Comparison of ENCODE assay signal across 8 cellular contexts in genomic region chr4:113979973-113980615, GRCh38. TPM values are rescaled to one million over a fixed set of nuclear protein-coding genes. Genes with fewer than 3 reads are reported as not detected.
A peak's percentile ranks its signal among the peaks of the same experiment; 100 is the strongest.
DNase-seq lines count a peak whose midpoint lies in the region; ATAC-seq and TF ChIP-seq lines count a peak whose summit lies in the region.

No MANE protein-coding gene starts in this region.

- H3K27me3 ChIP-seq in CD4-positive, CD25-positive, alpha-beta regulatory T cell (ENCODE audit: control insufficient read depth, insufficient read depth, low read length), result peaks cover 19% of the 10 kb centered on the region

- ATAC-seq in CD4-positive, CD25-positive, alpha-beta regulatory T cell (ENCODE audit: low read depth in 2 of 2), result no peak
- no peak for ATAC-seq in GM21737 (IDR thresholded peaks at IDR 0.05; ENCODE audit: unreplicated experiment)
- no peak for ATAC-seq in HG03159 (IDR thresholded peaks at IDR 0.05; ENCODE audit: unreplicated experiment)
- no peak for ATAC-seq in HG02759 (IDR thresholded peaks at IDR 0.05; ENCODE audit: unreplicated experiment)

- no peak overlapping the region for H3K27ac Mint-ChIP-seq in CD4-positive, CD25-positive, alpha-beta regulatory T cell
- H3K27ac Mint-ChIP-seq in nephron, result peak overlapping the region; percentile 78 to 90 (median 82)

- CTCF ChIA-PET in RWPE1 (lab: Yijun Ruan, JAX), result interaction anchor here (0.6 to 0.7 kb wide), 3 partner anchors 35 to 138 kb away, joined by 3 read pairs; no protein-coding TSS in a partner anchor

- H3K4me3 ChIP-seq in CD4-positive, CD25-positive, alpha-beta regulatory T cell (ENCODE audit: low read depth, low read length), result no peak overlapping the region

- no peaks in the 10 kb centered on the region for H3K9me3 ChIP-seq in CD4-positive, CD25-positive, alpha-beta regulatory T cell (ENCODE audit: control insufficient read depth in 2 of 2, low read length in 2 of 2)

- H3K27me3 Mint-ChIP-seq in CD4-positive, CD25-positive, alpha-beta regulatory T cell, result peaks cover 63% of the 10 kb centered on the region
- H3K27me3 Mint-ChIP-seq in nephron (ENCODE audit: low read depth), result peaks cover 26% of the 10 kb centered on the region

- H3K9me3 Mint-ChIP-seq in CD4-positive, CD25-positive, alpha-beta regulatory T cell, result peaks cover 0 to 6% (median 0%) of the 10 kb centered on the region in 7 donors
- peaks cover 12% of the 10 kb centered on the region for H3K9me3 Mint-ChIP-seq in nephron

- TF ChIP-seq CTCF in RWPE1 (conservative IDR thresholded peaks at IDR 0.05; ENCODE audit: low read depth) (no peak), nephron (IDR thresholded peaks at IDR 0.05; ENCODE audit: unreplicated experiment in 3 of 3) (no peak)

- no peak overlapping the region for H3K27ac ChIP-seq in CD4-positive, CD25-positive, alpha-beta regulatory T cell (ENCODE audit: insufficient read depth, low read length, poor library complexity, severe bottlenecking)
- H3K27ac ChIP-seq in RWPE1, result peak overlapping the region; percentile 94
- H3K27ac ChIP-seq in epithelial cell of prostate, result peak overlapping the region; percentile 82

- H3K4me1 Mint-ChIP-seq in CD4-positive, CD25-positive, alpha-beta regulatory T cell, result peaks cover 3 to 24% (median 8%) of the 10 kb centered on the region in 4 donors
- peaks cover 44% of the 10 kb centered on the region for H3K4me1 Mint-ChIP-seq in nephron

- H3K4me3 Mint-ChIP-seq in CD4-positive, CD25-positive, alpha-beta regulatory T cell, result peak overlapping the region in 3 of 4 donors; percentile 69 to 85 (median 77)
- H3K4me3 Mint-ChIP-seq in nephron, result peak overlapping the region; percentile 92 to 94 (median 92)

- H3K4me1 ChIP-seq in CD4-positive, CD25-positive, alpha-beta regulatory T cell (ENCODE audit: control insufficient read depth, insufficient read depth, low read length, poor library complexity, severe bottlenecking), result peaks cover 7% of the 10 kb centered on the region

- no peaks in the 10 kb centered on the region for H3K36me3 Mint-ChIP-seq in CD4-positive, CD25-positive, alpha-beta regulatory T cell
- H3K36me3 Mint-ChIP-seq in nephron (ENCODE audit: low read depth), result peaks cover 3% of the 10 kb centered on the region

- POLR2A ChIA-PET in RWPE1 (lab: Yijun Ruan, JAX; ENCODE audit: low non-redundant PET), result interaction anchor here (0.5 to 0.7 kb wide), 2 partner anchors 78 to 156 kb away, joined by 3 read pairs; no protein-coding TSS in a partner anchor

- no peak for DNase-seq in CD4-positive, CD25-positive, alpha-beta regulatory T cell
- DNase-seq in RWPE1 (ENCODE audit: low spot score), result no peak
- DNase-seq in epithelial cell of prostate (ENCODE audit: low read depth, low spot score), result no peak
- DNase-seq in cerebellar cortex (ENCODE audit: low spot score), result no peak

- no peaks in the 10 kb centered on the region for H3K36me3 ChIP-seq in CD4-positive, CD25-positive, alpha-beta regulatory T cell (ENCODE audit: control insufficient read depth, insufficient read depth, low read length)

RNA-seq across cellular contexts. Expression of gene ARSJ, which starts 0.6 kb away (rescaled TPM):
- not detected for total RNA-seq in CD4-positive, CD25-positive, alpha-beta regulatory T cell
- polyA plus RNA-seq in CD4-positive, CD25-positive, alpha-beta regulatory T cell, result not detected

Comparison
In these comparisons a context has a peak if more than half of its experiments do, and no peak if none do; other contexts are left out.
1. H3K27ac Mint-ChIP-seq: peak in nephron (3 of 3); none in CD4-positive, CD25-positive, alpha-beta regulatory T cell (0 of 3).